In the genomic region with DNA sequence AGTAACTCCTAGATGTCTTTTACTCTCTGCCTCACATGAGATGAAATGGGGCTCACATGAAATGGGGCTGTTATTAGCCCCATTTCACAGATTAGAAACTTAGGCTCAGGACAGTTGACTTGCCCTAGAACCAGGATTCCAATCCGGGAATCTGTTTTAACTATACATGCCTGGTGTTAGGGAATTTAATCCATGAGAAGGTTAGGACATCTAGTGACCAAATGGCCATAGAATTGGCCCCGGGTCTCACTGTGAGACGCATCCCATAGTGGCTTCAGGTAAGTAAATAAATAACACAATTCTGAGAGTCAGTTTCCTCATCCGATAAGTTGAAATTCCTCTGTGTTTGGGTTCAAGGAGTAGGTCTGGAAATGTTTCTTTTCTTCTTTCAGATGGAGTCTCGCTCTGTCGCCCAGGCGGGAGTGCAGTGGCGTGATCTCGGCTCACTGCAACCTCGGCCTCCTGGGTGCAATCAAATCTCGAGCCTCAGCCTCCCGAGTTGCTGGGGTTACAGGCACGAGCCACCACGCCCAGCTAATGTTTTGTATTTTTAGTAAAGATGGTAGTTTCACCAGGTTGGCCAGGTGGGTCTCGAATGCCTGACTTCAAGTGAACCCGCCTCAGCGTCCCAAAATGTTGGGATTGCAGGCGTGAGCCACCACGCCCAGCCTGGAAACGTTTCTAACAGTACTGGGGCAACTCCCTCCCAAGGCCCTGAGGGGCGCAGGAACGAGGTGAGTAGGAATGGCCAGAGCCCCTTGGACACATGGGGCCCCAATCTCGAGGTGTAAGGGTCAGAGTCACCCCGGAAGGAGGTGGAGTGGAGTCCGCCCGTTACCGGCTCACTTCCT, we compare ENCODE assay signal across 8 cellular contexts. TPM values are rescaled to one million over a fixed set of nuclear protein-coding genes. Genes with fewer than 3 reads are reported as not detected.
DNase-seq lines count a peak whose midpoint lies in the region; ATAC-seq and TF ChIP-seq lines count a peak whose summit lies in the region.

No MANE protein-coding gene starts in this region.

- peak overlapping the region; percentile 94 for H3K27ac ChIP-seq in DND-41 (ENCODE audit: low read length)
- peak overlapping the region; percentile 95 to 97 for H3K27ac ChIP-seq in left lung
- H3K27ac ChIP-seq in thyroid gland = peak overlapping the region; percentile 89 to 99 (median 98)

- H3K9me3 ChIP-seq in DND-41 (ENCODE audit: insufficient read depth, low read length, severe bottlenecking) (no peaks in the 10 kb centered on the region), MG63 (no peaks in the 10 kb centered on the region), left lung (no peaks in the 10 kb centered on the region), thyroid gland (no peaks in the 10 kb centered on the region)

- peak overlapping the region; percentile 78 for H2AFZ ChIP-seq in DND-41 (ENCODE audit: low read depth, low read length)

- H3K4me3 ChIP-seq in DND-41 (ENCODE audit: low read depth in 1 of 2, low read length in 2 of 2) (peak overlapping the region; percentile 58 to 70; a peak in 3 of 4 replicates), MG63 (peak overlapping the region; percentile 71), astrocyte of the spinal cord (ENCODE audit: low read depth, low read length) (peak overlapping the region; percentile 59), left lung (peak overlapping the region; percentile 53 to 81), thyroid gland (replicated peaks in 1 of 3) (peak overlapping the region; percentile 51 to 70 (median 69))

- peaks cover 26% of the 10 kb centered on the region for H3K4me1 ChIP-seq in DND-41 (ENCODE audit: insufficient read depth, low read length)
- H3K4me1 ChIP-seq in left lung = peaks cover 12 to 25% of the 10 kb centered on the region in 2 donors
- peaks cover 23 to 25% of the 10 kb centered on the region in 2 donors for H3K4me1 ChIP-seq in thyroid gland

- peak overlapping the region; percentile 83 for H3K9ac ChIP-seq in DND-41 (ENCODE audit: low read depth, low read length)

- DNase-seq in DND-41 (peak; percentile 25), MG63 (peak; percentile 45), astrocyte of the spinal cord (ENCODE audit: low read depth, low spot score) (no peak), left lung (peak in 1 of 2 donors; percentile 75), thyroid gland (peak; percentile 8 to 23), T-helper 9 cell (no peak), H4 (ENCODE audit: low spot score) (no peak)

- peaks cover 48% of the 10 kb centered on the region for H3K79me2 ChIP-seq in DND-41 (ENCODE audit: insufficient read depth, low read length)

- H4K20me1 ChIP-seq in DND-41 (ENCODE audit: insufficient read depth, low read length) = peaks cover 34% of the 10 kb centered on the region

- no peak for TF ChIP-seq POLR2A in thyroid gland (IDR thresholded peaks at IDR 0.05)

- 62 to 65% methylated on average over 27 of the region's 27 CpGs for WGBS in thyroid gland, 2 donors

- H3K4me2 ChIP-seq in DND-41 (ENCODE audit: insufficient read depth, low read length) = peak overlapping the region; percentile 68

- H3K36me3 ChIP-seq in DND-41 (ENCODE audit: insufficient read depth, low read length) (peaks cover 22% of the 10 kb centered on the region), MG63 (peaks cover 27% of the 10 kb centered on the region), left lung (peaks cover 0 to 18% of the 10 kb centered on the region in 2 donors), thyroid gland (peaks cover 11 to 14% of the 10 kb centered on the region in 2 donors)

- no peak for TF ChIP-seq CTCF in DND-41 (IDR thresholded peaks at IDR 0.05; ENCODE audit: borderline replicate concordance, extremely low read depth, low read length, poor library complexity, severe bottlenecking)
- no peak for TF ChIP-seq CTCF in astrocyte of the spinal cord (IDR thresholded peaks at IDR 0.05; ENCODE audit: low read depth, low read length)
- TF ChIP-seq CTCF in left lung (IDR thresholded peaks at IDR 0.05) = no peak
- no peak for TF ChIP-seq CTCF in thyroid gland (IDR thresholded peaks at IDR 0.05)

- intact Hi-C loops in left lung (cut with DNase I) (no loop called here), thyroid gland (cut with DNase I) (no loop called here)

- ATAC-seq in DND-41 (ENCODE audit: insufficient read depth, low read depth) (no peak), left lung (no peak), HG03432 (IDR thresholded peaks at IDR 0.05; ENCODE audit: unreplicated experiment) (no peak)

- in situ Hi-C loops in astrocyte of the spinal cord (cut with HindIII; ENCODE audit: low sequenced_read_pairs) = no loop called here

- H3K27me3 ChIP-seq in DND-41 (ENCODE audit: insufficient read depth, low read length, poor library complexity) (no peaks in the 10 kb centered on the region), MG63 (no peaks in the 10 kb centered on the region), left lung (peaks cover 5 to 8% of the 10 kb centered on the region in 2 donors), thyroid gland (no peaks in the 10 kb centered on the region)

RNA-seq across cellular contexts. Expression of gene ZNF574, which starts 1.2 kb away (rescaled TPM):
- 18.8 and 20.4 TPM in 2 replicates for total RNA-seq in MG63 (2014; rRNA removed; shearing (Covaris generic); ENCODE audit: low replicate concordance)
- total RNA-seq in left lung (10 to 100 TPM in 1 of 2 donors, 1 to 10 TPM in 1; 9.4 to 11.2 TPM), thyroid gland (10 to 100 TPM; 16.0 to 22.8 (median 21.1) TPM)
- 11.8 and 15.8 TPM in 2 replicates for total RNA-seq in H4 (2014; rRNA removed; shearing (Covaris generic))

RNA-seq across cellular contexts. Expression of gene GRIK5, which starts 4.7 kb away (rescaled TPM):
- total RNA-seq in MG63 (2014; rRNA removed; shearing (Covaris generic); ENCODE audit: low replicate concordance) = not detected in 2 replicates
- under 1 TPM; 0.29 to 0.81 TPM for total RNA-seq in left lung
- 10 to 100 TPM; 12.0 to 24.2 (median 20.1) TPM for total RNA-seq in thyroid gland
- 0.12 TPM in 1 of 2 replicates, not detected in the other for total RNA-seq in H4 (2014; rRNA removed; shearing (Covaris generic))

RNA-seq across cellular contexts. Expression of gene POU2F2, which starts 57.5 kb away (rescaled TPM):
- not detected in 2 replicates for total RNA-seq in MG63 (2014; rRNA removed; shearing (Covaris generic); ENCODE audit: low replicate concordance)
- total RNA-seq in left lung = 10 to 100 TPM in 1 of 2 donors, 1 to 10 TPM in 1; 2.0 to 10.0 TPM
- total RNA-seq in thyroid gland = under 1 TPM; 0.11 to 0.49 (median 0.15) TPM
- 0.02 TPM in 1 of 2 replicates, not detected in the other for total RNA-seq in H4 (2014; rRNA removed; shearing (Covaris generic))

Comparison
In these comparisons a context has a peak if more than half of its experiments do, and no peak if none do; other contexts are left out.
1. DNase-seq: peak in DND-41 (single experiment), MG63 (single experiment) and thyroid gland (2 of 2); none in astrocyte of the spinal cord (single experiment), T-helper 9 cell (single experiment) and H4 (single experiment).
2. RNA of gene GRIK5, which starts 4.7 kb away (total RNA-seq): 12.0 to 24.2 TPM in thyroid gland; 0.29 to 0.81 TPM in left lung, 0.12 TPM in H4 and not detected in MG63; every median in the first group is over 4 times any median in the second.
3. Peak in every context shown above with its lines, with median percentiles within 50 percentile points of each other: H3K27ac ChIP-seq and H3K4me3 ChIP-seq.